Comparison of ENCODE assay signal across 2 cellular contexts in genomic region chr20:312067-312466, GRCh38.
TF ChIP-seq lines count a peak whose summit lies in the region.

No MANE protein-coding gene starts in this region.

TF ChIP-seq in HepG2, 621 proteins besides CTCF, POLR2A, EP300 and RAD21:
- TF ChIP-seq CEBPB (IDR thresholded peaks at IDR 0.05; ENCODE audit: borderline replicate concordance, low read depth, low read length) = peak; percentile 78
- TF ChIP-seq, protein P1, sequence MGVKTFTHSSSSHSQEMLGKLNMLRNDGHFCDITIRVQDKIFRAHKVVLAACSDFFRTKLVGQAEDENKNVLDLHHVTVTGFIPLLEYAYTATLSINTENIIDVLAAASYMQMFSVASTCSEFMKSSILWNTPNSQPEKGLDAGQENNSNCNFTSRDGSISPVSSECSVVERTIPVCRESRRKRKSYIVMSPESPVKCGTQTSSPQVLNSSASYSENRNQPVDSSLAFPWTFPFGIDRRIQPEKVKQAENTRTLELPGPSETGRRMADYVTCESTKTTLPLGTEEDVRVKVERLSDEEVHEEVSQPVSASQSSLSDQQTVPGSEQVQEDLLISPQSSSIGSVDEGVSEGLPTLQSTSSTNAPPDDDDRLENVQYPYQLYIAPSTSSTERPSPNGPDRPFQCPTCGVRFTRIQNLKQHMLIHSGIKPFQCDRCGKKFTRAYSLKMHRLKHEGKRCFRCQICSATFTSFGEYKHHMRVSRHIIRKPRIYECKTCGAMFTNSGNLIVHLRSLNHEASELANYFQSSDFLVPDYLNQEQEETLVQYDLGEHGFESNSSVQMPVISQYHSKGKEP (CRISPR knock-in tag; IDR thresholded peaks at IDR 0.05) = no peak

TF ChIP-seq in WTC11, 78 proteins besides CTCF, POLR2A, EP300 and RAD21:
- TF ChIP-seq HMGXB4 (CRISPR knock-in tag; IDR thresholded peaks at IDR 0.05) (no peak), ZNF219 (CRISPR knock-in tag; IDR thresholded peaks at IDR 0.05; ENCODE audit: borderline replicate concordance) (no peak), ZNF263 (CRISPR knock-in tag; IDR thresholded peaks at IDR 0.05; ENCODE audit: low read depth) (no peak), ZNF232 (CRISPR knock-in tag; IDR thresholded peaks at IDR 0.05) (no peak), MXD4 (CRISPR knock-in tag; IDR thresholded peaks at IDR 0.05; ENCODE audit: borderline replicate concordance) (no peak), ZNF138 (CRISPR knock-in tag; conservative IDR thresholded peaks at IDR 0.05) (no peak), FOXP4 (CRISPR knock-in tag; IDR thresholded peaks at IDR 0.05) (no peak), SMAD3 (CRISPR knock-in tag; IDR thresholded peaks at IDR 0.05; ENCODE audit: borderline replicate concordance) (no peak), TEAD4 (CRISPR knock-in tag; IDR thresholded peaks at IDR 0.05) (no peak), TP53 (CRISPR knock-in tag; IDR thresholded peaks at IDR 0.05) (no peak), ZNF425 (CRISPR knock-in tag; conservative IDR thresholded peaks at IDR 0.05) (no peak), NR3C1 (CRISPR knock-in tag; conservative IDR thresholded peaks at IDR 0.05; ENCODE audit: low read depth) (no peak), ZNF317 (CRISPR knock-in tag; IDR thresholded peaks at IDR 0.05; ENCODE audit: borderline replicate concordance, low read depth) (no peak), OVOL2 (CRISPR knock-in tag; IDR thresholded peaks at IDR 0.05; ENCODE audit: borderline replicate concordance) (no peak), NFATC4 (CRISPR knock-in tag; IDR thresholded peaks at IDR 0.05) (no peak), GABPB1 (CRISPR knock-in tag; IDR thresholded peaks at IDR 0.05) (no peak)
- TF ChIP-seq, protein P2, sequence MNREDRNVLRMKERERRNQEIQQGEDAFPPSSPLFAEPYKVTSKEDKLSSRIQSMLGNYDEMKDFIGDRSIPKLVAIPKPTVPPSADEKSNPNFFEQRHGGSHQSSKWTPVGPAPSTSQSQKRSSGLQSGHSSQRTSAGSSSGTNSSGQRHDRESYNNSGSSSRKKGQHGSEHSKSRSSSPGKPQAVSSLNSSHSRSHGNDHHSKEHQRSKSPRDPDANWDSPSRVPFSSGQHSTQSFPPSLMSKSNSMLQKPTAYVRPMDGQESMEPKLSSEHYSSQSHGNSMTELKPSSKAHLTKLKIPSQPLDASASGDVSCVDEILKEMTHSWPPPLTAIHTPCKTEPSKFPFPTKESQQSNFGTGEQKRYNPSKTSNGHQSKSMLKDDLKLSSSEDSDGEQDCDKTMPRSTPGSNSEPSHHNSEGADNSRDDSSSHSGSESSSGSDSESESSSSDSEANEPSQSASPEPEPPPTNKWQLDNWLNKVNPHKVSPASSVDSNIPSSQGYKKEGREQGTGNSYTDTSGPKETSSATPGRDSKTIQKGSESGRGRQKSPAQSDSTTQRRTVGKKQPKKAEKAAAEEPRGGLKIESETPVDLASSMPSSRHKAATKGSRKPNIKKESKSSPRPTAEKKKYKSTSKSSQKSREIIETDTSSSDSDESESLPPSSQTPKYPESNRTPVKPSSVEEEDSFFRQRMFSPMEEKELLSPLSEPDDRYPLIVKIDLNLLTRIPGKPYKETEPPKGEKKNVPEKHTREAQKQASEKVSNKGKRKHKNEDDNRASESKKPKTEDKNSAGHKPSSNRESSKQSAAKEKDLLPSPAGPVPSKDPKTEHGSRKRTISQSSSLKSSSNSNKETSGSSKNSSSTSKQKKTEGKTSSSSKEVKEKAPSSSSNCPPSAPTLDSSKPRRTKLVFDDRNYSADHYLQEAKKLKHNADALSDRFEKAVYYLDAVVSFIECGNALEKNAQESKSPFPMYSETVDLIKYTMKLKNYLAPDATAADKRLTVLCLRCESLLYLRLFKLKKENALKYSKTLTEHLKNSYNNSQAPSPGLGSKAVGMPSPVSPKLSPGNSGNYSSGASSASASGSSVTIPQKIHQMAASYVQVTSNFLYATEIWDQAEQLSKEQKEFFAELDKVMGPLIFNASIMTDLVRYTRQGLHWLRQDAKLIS (CRISPR knock-in tag; IDR thresholded peaks at IDR 0.05; ENCODE audit: borderline replicate concordance) = no peak
- TF ChIP-seq, protein P3, sequence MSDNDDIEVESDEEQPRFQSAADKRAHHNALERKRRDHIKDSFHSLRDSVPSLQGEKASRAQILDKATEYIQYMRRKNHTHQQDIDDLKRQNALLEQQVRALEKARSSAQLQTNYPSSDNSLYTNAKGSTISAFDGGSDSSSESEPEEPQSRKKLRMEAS (CRISPR knock-in tag; IDR thresholded peaks at IDR 0.05) = no peak
- TF ChIP-seq, protein P4, sequence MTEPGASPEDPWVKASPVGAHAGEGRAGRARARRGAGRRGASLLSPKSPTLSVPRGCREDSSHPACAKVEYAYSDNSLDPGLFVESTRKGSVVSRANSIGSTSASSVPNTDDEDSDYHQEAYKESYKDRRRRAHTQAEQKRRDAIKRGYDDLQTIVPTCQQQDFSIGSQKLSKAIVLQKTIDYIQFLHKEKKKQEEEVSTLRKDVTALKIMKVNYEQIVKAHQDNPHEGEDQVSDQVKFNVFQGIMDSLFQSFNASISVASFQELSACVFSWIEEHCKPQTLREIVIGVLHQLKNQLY (CRISPR knock-in tag; IDR thresholded peaks at IDR 0.05) = no peak
TF ChIP-seq in WTC11: peak in this region for 0.
